In the genomic region with DNA sequence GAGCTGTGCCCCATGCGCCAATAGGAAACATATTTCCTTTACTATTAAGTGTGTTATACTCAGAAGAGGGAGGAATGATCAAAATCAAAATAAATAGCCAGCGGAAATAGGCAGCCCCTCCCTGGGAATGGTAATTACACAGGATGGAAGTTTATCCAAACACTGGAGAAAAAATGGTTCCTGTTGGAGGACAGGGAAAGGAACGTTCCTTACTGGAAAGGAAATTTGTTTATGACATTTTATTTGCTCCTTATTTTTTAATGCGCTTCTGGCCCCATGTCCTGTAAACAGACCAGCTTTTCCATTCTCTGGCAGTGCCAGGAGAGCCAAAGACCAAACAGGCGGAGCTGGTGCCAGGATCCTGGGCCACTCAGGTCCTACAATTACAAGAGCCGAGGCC, we compare ENCODE assay signal across 1 cellular context.
TF ChIP-seq lines count a peak whose summit lies in the region.

No MANE protein-coding gene starts in this region.

TF ChIP-seq in GM23338, 12 proteins besides CTCF, POLR2A, EP300 and RAD21 (continued from another document):
- TF ChIP-seq, protein P1, sequence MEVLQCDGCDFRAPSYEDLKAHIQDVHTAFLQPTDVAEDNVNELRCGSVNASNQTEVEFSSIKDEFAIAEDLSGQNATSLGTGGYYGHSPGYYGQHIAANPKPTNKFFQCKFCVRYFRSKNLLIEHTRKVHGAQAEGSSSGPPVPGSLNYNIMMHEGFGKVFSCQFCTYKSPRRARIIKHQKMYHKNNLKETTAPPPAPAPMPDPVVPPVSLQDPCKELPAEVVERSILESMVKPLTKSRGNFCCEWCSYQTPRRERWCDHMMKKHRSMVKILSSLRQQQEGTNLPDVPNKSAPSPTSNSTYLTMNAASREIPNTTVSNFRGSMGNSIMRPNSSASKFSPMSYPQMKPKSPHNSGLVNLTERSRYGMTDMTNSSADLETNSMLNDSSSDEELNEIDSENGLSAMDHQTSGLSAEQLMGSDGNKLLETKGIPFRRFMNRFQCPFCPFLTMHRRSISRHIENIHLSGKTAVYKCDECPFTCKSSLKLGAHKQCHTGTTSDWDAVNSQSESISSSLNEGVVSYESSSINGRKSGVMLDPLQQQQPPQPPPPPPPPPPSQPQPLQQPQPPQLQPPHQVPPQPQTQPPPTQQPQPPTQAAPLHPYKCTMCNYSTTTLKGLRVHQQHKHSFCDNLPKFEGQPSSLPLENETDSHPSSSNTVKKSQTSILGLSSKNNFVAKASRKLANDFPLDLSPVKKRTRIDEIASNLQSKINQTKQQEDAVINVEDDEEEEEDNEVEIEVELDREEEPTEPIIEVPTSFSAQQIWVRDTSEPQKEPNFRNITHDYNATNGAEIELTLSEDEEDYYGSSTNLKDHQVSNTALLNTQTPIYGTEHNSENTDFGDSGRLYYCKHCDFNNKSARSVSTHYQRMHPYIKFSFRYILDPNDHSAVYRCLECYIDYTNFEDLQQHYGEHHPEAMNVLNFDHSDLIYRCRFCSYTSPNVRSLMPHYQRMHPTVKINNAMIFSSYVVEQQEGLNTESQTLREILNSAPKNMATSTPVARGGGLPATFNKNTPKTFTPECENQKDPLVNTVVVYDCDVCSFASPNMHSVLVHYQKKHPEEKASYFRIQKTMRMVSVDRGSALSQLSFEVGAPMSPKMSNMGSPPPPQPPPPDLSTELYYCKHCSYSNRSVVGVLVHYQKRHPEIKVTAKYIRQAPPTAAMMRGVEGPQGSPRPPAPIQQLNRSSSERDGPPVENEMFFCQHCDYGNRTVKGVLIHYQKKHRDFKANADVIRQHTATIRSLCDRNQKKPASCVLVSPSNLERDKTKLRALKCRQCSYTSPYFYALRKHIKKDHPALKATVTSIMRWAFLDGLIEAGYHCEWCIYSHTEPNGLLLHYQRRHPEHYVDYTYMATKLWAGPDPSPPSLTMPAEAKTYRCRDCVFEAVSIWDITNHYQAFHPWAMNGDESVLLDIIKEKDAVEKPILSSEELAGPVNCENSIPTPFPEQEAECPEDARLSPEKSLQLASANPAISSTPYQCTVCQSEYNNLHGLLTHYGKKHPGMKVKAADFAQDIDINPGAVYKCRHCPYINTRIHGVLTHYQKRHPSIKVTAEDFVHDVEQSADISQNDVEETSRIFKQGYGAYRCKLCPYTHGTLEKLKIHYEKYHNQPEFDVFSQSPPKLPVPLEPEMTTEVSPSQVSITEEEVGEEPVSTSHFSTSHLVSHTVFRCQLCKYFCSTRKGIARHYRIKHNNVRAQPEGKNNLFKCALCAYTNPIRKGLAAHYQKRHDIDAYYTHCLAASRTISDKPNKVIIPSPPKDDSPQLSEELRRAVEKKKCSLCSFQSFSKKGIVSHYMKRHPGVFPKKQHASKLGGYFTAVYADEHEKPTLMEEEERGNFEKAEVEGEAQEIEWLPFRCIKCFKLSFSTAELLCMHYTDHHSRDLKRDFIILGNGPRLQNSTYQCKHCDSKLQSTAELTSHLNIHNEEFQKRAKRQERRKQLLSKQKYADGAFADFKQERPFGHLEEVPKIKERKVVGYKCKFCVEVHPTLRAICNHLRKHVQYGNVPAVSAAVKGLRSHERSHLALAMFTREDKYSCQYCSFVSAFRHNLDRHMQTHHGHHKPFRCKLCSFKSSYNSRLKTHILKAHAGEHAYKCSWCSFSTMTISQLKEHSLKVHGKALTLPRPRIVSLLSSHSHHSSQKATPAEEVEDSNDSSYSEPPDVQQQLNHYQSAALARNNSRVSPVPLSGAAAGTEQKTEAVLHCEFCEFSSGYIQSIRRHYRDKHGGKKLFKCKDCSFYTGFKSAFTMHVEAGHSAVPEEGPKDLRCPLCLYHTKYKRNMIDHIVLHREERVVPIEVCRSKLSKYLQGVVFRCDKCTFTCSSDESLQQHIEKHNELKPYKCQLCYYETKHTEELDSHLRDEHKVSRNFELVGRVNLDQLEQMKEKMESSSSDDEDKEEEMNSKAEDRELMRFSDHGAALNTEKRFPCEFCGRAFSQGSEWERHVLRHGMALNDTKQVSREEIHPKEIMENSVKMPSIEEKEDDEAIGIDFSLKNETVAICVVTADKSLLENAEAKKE (CRISPR knock-in tag; IDR thresholded peaks at IDR 0.05) = no peak
- TF ChIP-seq EZH2 (IDR thresholded peaks at IDR 0.05; ENCODE audit: low read depth, unreplicated experiment) = no peak
- no peak for TF ChIP-seq EZH2phosphoT487 (IDR thresholded peaks at IDR 0.05; ENCODE audit: unreplicated experiment)
